In the genomic region with DNA sequence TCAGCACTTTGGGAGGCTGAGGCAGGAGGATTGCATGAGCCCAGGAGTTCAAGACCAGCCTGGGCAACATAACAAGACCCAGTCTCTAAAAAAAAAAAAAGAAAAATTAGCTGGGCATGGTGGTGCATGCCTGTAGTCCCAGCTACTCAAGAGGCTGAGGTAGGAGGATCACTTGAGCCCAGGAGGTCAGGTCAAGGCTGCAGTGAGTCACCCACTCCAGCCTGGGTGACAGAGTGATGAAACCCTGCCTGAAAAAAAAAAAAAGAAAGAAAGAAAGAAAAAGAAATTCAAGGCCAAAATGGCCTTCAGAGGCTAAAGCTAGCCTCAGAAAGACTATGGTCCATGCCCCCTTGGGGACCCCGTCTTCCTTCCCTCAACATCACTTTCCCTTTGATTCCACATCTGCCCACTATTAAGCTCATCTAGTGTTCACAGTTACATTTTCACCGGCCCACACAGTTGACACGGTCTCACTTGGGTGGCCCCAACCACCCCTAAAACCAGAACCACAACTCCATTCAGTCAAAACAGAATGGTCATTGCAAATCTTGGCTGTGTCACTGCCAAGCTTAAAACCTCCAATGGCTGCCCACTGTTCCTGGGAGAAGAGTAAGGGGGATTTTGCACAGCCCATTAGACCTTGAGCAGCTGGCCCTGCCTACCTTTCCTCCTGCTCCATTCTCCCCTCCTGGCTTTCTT, we compare ENCODE assay signal across 20 cellular contexts. TPM values are rescaled to one million over a fixed set of nuclear protein-coding genes. Genes with fewer than 3 reads are reported as not detected.
A peak's percentile ranks its signal among the peaks of the same experiment; 100 is the strongest.
DNase-seq lines count a peak whose midpoint lies in the region; ATAC-seq, FAIRE-seq and TF ChIP-seq lines count a peak whose summit lies in the region.
"Had no signal": no experiment of that assay in that cellular context is flagged by ENCODE, and none has a peak within 500 bp of the region (broad histone marks: within the 10 kb centered on the region; RNA-seq: fewer than 3 reads in every experiment).

No MANE protein-coding gene starts in this region.

- H3K36me3 Mint-ChIP-seq in stimulated activated effector memory CD8-positive, alpha-beta T cell treated with anti-CD3 and anti-CD28 coated beads, Interleukin-12 subunit alpha, Interleukin-12 subunit beta, amount 100 ng/mL, for 72 hours, result no peaks in the 10 kb centered on the region
- no peaks in the 10 kb centered on the region for H3K36me3 Mint-ChIP-seq in naive thymus-derived CD8-positive, alpha-beta T cell
- H3K36me3 Mint-ChIP-seq: T-cell had no signal

- no peak overlapping the region for H3K4me3 Mint-ChIP-seq in stimulated activated effector memory CD8-positive, alpha-beta T cell treated with anti-CD3 and anti-CD28 coated beads, Interleukin-12 subunit alpha, Interleukin-12 subunit beta, amount 100 ng/mL, for 72 hours
- no peak overlapping the region for H3K4me3 Mint-ChIP-seq in naive thymus-derived CD8-positive, alpha-beta T cell
- H3K4me3 Mint-ChIP-seq: activated CD4-positive, alpha-beta T cell treated with anti-CD3 and anti-CD28 coated beads, Interleukin-2, amount 10 ng/mL, durations not matched to agents 7 days and 5 days; T-cell had no signal

- H3K27me3 Mint-ChIP-seq in naive thymus-derived CD8-positive, alpha-beta T cell, result peaks cover 0 to 5% (median 4%) of the 10 kb centered on the region in 5 donors
- H3K27me3 Mint-ChIP-seq: T-cell had no signal

- no peaks in the 10 kb centered on the region for H3K9me3 Mint-ChIP-seq in stimulated activated effector memory CD8-positive, alpha-beta T cell treated with anti-CD3 and anti-CD28 coated beads, Interleukin-12 subunit alpha, Interleukin-12 subunit beta, amount 100 ng/mL, for 72 hours
- H3K9me3 Mint-ChIP-seq in naive thymus-derived CD8-positive, alpha-beta T cell, result peaks cover 0 to 2% (median 0%) of the 10 kb centered on the region in 9 donors
- H3K9me3 Mint-ChIP-seq: activated CD4-positive, alpha-beta T cell treated with anti-CD3 and anti-CD28 coated beads, Interleukin-2, amount 10 ng/mL, durations not matched to agents 7 days and 5 days; T-cell had no signal

- no peak for TF ChIP-seq POLR2A in GM12878 (IDR thresholded peaks at IDR 0.05; ENCODE audit: low read depth, low read length)

- BruUV-seq in GM12878 (replicated peaks; lab: Mats Ljungman, UMichigan), result no TSS peak

- peak overlapping the region; percentile 16 for H3K27ac Mint-ChIP-seq in stimulated activated effector memory CD8-positive, alpha-beta T cell treated with anti-CD3 and anti-CD28 coated beads, Interleukin-12 subunit alpha, Interleukin-12 subunit beta, amount 100 ng/mL, for 72 hours
- H3K27ac Mint-ChIP-seq in naive thymus-derived CD8-positive, alpha-beta T cell, result peak overlapping the region in 1 of 10 donors; percentile 47
- H3K27ac Mint-ChIP-seq: activated CD4-positive, alpha-beta T cell treated with anti-CD3 and anti-CD28 coated beads, Interleukin-2, amount 10 ng/mL, durations not matched to agents 7 days and 5 days; T-cell had no signal

- in situ Hi-C loops in GM12878 (cut with MboI), result no loop called here

- SMC1A ChIA-PET in GM12878 (lab: Charles Lee; ENCODE audit: uncharacterized antibody, unreplicated experiment), result interaction anchor here (0.6 to 2.4 kb wide), 5 partner anchors 13 to 865 kb away, joined by 3 to 12 read pairs (median 4); no protein-coding TSS in a partner anchor

- no peaks in the 10 kb centered on the region for H3K4me1 ChIP-seq in GM12878 (ENCODE audit: control insufficient read depth, insufficient read depth, low read length)

- 0% methylated on average over 3 of the region's 3 CpGs for WGBS in GM12878 (ENCODE audit: insufficient coverage, insufficient replicate concordance, low lambda C conversion rate, missing lambda C conversion rate)

- no peak overlapping the region for H3K4me3 ChIP-seq in GM12878
- H3K4me3 ChIP-seq: suprapubic skin had no signal

- no peaks in the 10 kb centered on the region for H4K20me1 ChIP-seq in GM12878 (ENCODE audit: control insufficient read depth, insufficient read depth)

- H2AFZ ChIP-seq in GM12878 (ENCODE audit: control insufficient read depth, low read depth, low read length), result no peak overlapping the region

- H3K4me2 ChIP-seq in GM12878 (ENCODE audit: control insufficient read depth, insufficient read depth), result no peak overlapping the region

- peak; percentile 83 for ATAC-seq in GM12878
- ATAC-seq in stimulated activated effector memory CD8-positive, alpha-beta T cell treated with anti-CD3 and anti-CD28 coated beads, Interleukin-12 subunit alpha, Interleukin-12 subunit beta, amount 100 ng/mL, for 72 hours, result peak; percentile 31
- ATAC-seq in GM19452 (IDR thresholded peaks at IDR 0.05; ENCODE audit: unreplicated experiment), result no peak
- no peak for ATAC-seq in naive thymus-derived CD8-positive, alpha-beta T cell
- ATAC-seq: HCT116, T-cell had no signal

- intact Hi-C loops in GM12878 (cut with micrococcal nuclease; ENCODE audit: unreplicated experiment) (loop anchor here (5.0 kb wide), 1 partner anchor 135 kb away; no protein-coding TSS in a partner anchor), head of caudate nucleus (cut with DNase I) (no loop called here)

- H3K27ac ChIP-seq in GM12878 (ENCODE audit: control insufficient read depth, insufficient read depth), result no peak overlapping the region
- H3K27ac ChIP-seq: neutrophil, suprapubic skin had no signal

- no peak for FAIRE-seq in GM12878 (lab: Jason Lieb, UNC)

- peak; percentile 35 for DNase-seq in EL
- peak; percentile 44 for DNase-seq in HT1080 (ENCODE audit: low read depth)
- DNase-seq in GM12878 (ENCODE audit: low read depth, low spot score), result no peak
- no peak for DNase-seq in stimulated activated effector memory CD8-positive, alpha-beta T cell treated with anti-CD3 and anti-CD28 coated beads, Interleukin-12 subunit alpha, Interleukin-12 subunit beta, amount 100 ng/mL, for 72 hours (ENCODE audit: low spot score in 2 of 2)
- no peak for DNase-seq in naive thymus-derived CD8-positive, alpha-beta T cell
- no peak for DNase-seq in head of caudate nucleus
- DNase-seq: activated CD4-positive, alpha-beta T cell treated with anti-CD3 and anti-CD28 coated beads, Interleukin-2, amount 10 ng/mL, durations not matched to agents 7 days and 5 days; activated CD8-positive, alpha-beta memory T cell treated with anti-CD3 and anti-CD28 coated beads, Interleukin-2, amount 50 U/mL, for 4 hours; activated gamma-delta T cell; COR-L47; GDM1; KG1; NCI-H524 treated with DMSO at 0.1 percent for 48 hours; SIG-M5; T-cell had no signal

- no peak for TF ChIP-seq RAD21 in GM12878 (IDR thresholded peaks at IDR 0.05; ENCODE audit: insufficient read depth, low read depth, low read length)

- H3K27me3 ChIP-seq in GM12878 (replicated peaks in 1 of 2; ENCODE audit: control insufficient read depth in 2 of 2, insufficient read depth in 2 of 2, low read length in 1 of 2), result peaks cover 0 to 2% of the 10 kb centered on the region in 2 experiments; a peak in 1 of 4 replicates
- H3K27me3 ChIP-seq: suprapubic skin had no signal

- no peaks in the 10 kb centered on the region for H3K36me3 ChIP-seq in GM12878 (ENCODE audit: control insufficient read depth in 2 of 2, insufficient read depth in 2 of 2, low read length in 1 of 2)
- H3K36me3 ChIP-seq: neutrophil, suprapubic skin had no signal

- H3K9ac ChIP-seq in GM12878 (ENCODE audit: control insufficient read depth, insufficient read depth, low read length), result no peak overlapping the region

- no peak for TF ChIP-seq CTCF in GM12878 (IDR thresholded peaks at IDR 0.05 in 2 of 3, conservative IDR thresholded peaks at IDR 0.05 in 1 of 3; ENCODE audit: control insufficient read depth in 2 of 3, extremely low read depth in 1 of 3, insufficient read depth in 1 of 3, low read depth in 3 of 3, low read length in 3 of 3)

- no peak for TF ChIP-seq EP300 in GM12878 (IDR thresholded peaks at IDR 0.05; ENCODE audit: borderline replicate concordance in 1 of 2, control insufficient read depth in 1 of 2, low read depth in 2 of 2, low read length in 2 of 2)

- RAD21 ChIA-PET in GM12878 (lab: Charles Lee; ENCODE audit: unreplicated experiment), result interaction anchor here (1.0 to 2.0 kb wide), 3 partner anchors 39 to 119 kb away, joined by 4 to 7 read pairs (median 4); no protein-coding TSS in a partner anchor

- POLR2A ChIA-PET in GM12878 (lab: Charles Lee), result interaction anchor here (0.6 kb wide), 1 partner anchor 47 kb away, joined by 3 read pairs; no protein-coding TSS in a partner anchor
- POLR2A ChIA-PET in naive thymus-derived CD8-positive, alpha-beta T cell (lab: Charles Lee), result no interaction called here

- no peaks in the 10 kb centered on the region for H3K79me2 ChIP-seq in GM12878 (ENCODE audit: control insufficient read depth, insufficient read depth, low read length)

- CTCF ChIA-PET in GM12878 (lab: Yijun Ruan, JAX), result interaction anchor here (0.6 to 1.7 kb wide), 7 partner anchors 111 to 605 kb away, joined by 3 to 10 read pairs (median 3); no protein-coding TSS in a partner anchor

- H3K9me3 ChIP-seq in GM12878 (replicated peaks; ENCODE audit: control insufficient read depth, insufficient read depth, low read length), result no peaks in the 10 kb centered on the region
- H3K9me3 ChIP-seq: neutrophil, suprapubic skin had no signal

- no peaks in the 10 kb centered on the region for H3K4me1 Mint-ChIP-seq in stimulated activated effector memory CD8-positive, alpha-beta T cell treated with anti-CD3 and anti-CD28 coated beads, Interleukin-12 subunit alpha, Interleukin-12 subunit beta, amount 100 ng/mL, for 72 hours
- peaks cover 2 to 9% (median 3%) of the 10 kb centered on the region in 4 donors for H3K4me1 Mint-ChIP-seq in naive thymus-derived CD8-positive, alpha-beta T cell
- H3K4me1 Mint-ChIP-seq: activated CD4-positive, alpha-beta T cell treated with anti-CD3 and anti-CD28 coated beads, Interleukin-2, amount 10 ng/mL, durations not matched to agents 7 days and 5 days had no signal

RNA-seq across cellular contexts. Expression of a gene that starts 2.1 kb away (rescaled TPM):
- total RNA-seq in HT1080 (2014; rRNA removed; shearing (Covaris generic)), result not detected in 2 replicates
- not detected in 2 replicates for polyA plus RNA-seq in HT1080 (2015; cell fraction: cytosol; rRNA removed)
- not detected in 2 replicates for polyA plus RNA-seq in HT1080 (2015; cell fraction: nucleus; rRNA removed)
- total RNA-seq in GM12878 (2013; cell fraction: nucleolus; rRNA removed), result 2.5 TPM in 2 replicates
- total RNA-seq in GM12878 (2014; rRNA removed), result 7.4 and 8.3 TPM in 2 replicates
- total RNA-seq in GM12878 (2014; rRNA removed; fragmentation: Illumina TruSeq; extraction: Trizol), result 6.4 and 7.3 TPM in 2 replicates
- 7.5 and 7.6 TPM in 2 replicates for total RNA-seq in GM12878 (2021)
- polyA plus RNA-seq in GM12878 (2011; ENCODE audit: low read depth), result 0.64 TPM
- polyA plus RNA-seq in GM12878 (2011; rRNA removed), result 9.8 and 13.5 TPM in 2 replicates
- polyA plus RNA-seq in GM12878 (2011; cell fraction: cytosol; rRNA removed), result 11.4 and 14.2 TPM in 2 replicates
- 15.4 and 23.1 TPM in 2 replicates for polyA plus RNA-seq in GM12878 (2011; cell fraction: nucleus; rRNA removed)
- 0.66 TPM in 1 of 2 replicates, not detected in the other for polyA plus RNA-seq in GM12878 (2012)
- 8.4 and 8.6 TPM in 2 replicates for polyA plus RNA-seq in GM12878 (2014; fragmentation: Illumina TruSeq; extraction: Trizol)
- 10 to 100 TPM; 21.8 to 30.7 TPM for polyA plus RNA-seq in GM12878 (2014; fragmentation: Nextera tagmentation; extraction: Ambion mirVana)
- polyA plus RNA-seq in GM12878 (2014; rRNA removed), result 10.7 and 11.0 TPM in 2 replicates
- polyA plus RNA-seq in GM12878 (2016; fragmentation: Nextera tagmentation; extraction: Ambion mirVana), result 10 to 100 TPM; 14.4 to 16.0 TPM
- 3.0 and 5.3 TPM in 2 replicates for polyA minus RNA-seq in GM12878 (2011; rRNA and poly(A)+ RNA removed)
- polyA minus RNA-seq in GM12878 (2011; cell fraction: cytosol; rRNA and poly(A)+ RNA removed), result not detected in 2 replicates
- polyA minus RNA-seq in GM12878 (2011; cell fraction: nucleus; rRNA and poly(A)+ RNA removed), result 1.1 and 2.9 TPM in 2 replicates
- under 1 TPM in 1 of 2 experiments, not detected in 1; 0.21 TPM for total RNA-seq in naive thymus-derived CD8-positive, alpha-beta T cell
- polyA plus RNA-seq in naive thymus-derived CD8-positive, alpha-beta T cell, result under 1 TPM in 1 of 3 donors, not detected in 2; 0.36 TPM
- total RNA-seq: activated CD4-positive, alpha-beta T cell treated with anti-CD3 and anti-CD28 coated beads, Interleukin-2, amount 10 ng/mL, durations not matched to agents 7 days and 5 days; cardiac septum had no signal

RNA-seq across cellular contexts. Expression of a gene that starts 44.7 kb away (rescaled TPM):
- 382 and 422 TPM in 2 replicates for total RNA-seq in HT1080 (2014; rRNA removed; shearing (Covaris generic))
- 404 and 442 TPM in 2 replicates for polyA plus RNA-seq in HT1080 (2015; cell fraction: cytosol; rRNA removed)
- polyA plus RNA-seq in HT1080 (2015; cell fraction: nucleus; rRNA removed), result 735 and 824 TPM in 2 replicates
- 0.93 and 1.9 TPM in 2 replicates for total RNA-seq in GM12878 (2013; cell fraction: nucleolus; rRNA removed)
- 12.2 and 16.3 TPM in 2 replicates for total RNA-seq in GM12878 (2014; rRNA removed)
- 17.6 and 18.2 TPM in 2 replicates for total RNA-seq in GM12878 (2014; rRNA removed; fragmentation: Illumina TruSeq; extraction: Trizol)
- total RNA-seq in GM12878 (2021), result 17.9 and 18.9 TPM in 2 replicates
- 12.0 TPM for polyA plus RNA-seq in GM12878 (2011; ENCODE audit: low read depth)
- 9.3 and 10.4 TPM in 2 replicates for polyA plus RNA-seq in GM12878 (2011; rRNA removed)
- 5.4 and 6.3 TPM in 2 replicates for polyA plus RNA-seq in GM12878 (2011; cell fraction: cytosol; rRNA removed)
- 20.0 and 22.4 TPM in 2 replicates for polyA plus RNA-seq in GM12878 (2011; cell fraction: nucleus; rRNA removed)
- 4.8 and 9.3 TPM in 2 replicates for polyA plus RNA-seq in GM12878 (2012)
- 17.7 and 18.0 TPM in 2 replicates for polyA plus RNA-seq in GM12878 (2014; fragmentation: Illumina TruSeq; extraction: Trizol)
- polyA plus RNA-seq in GM12878 (2014; fragmentation: Nextera tagmentation; extraction: Ambion mirVana), result 1 to 10 TPM; 6.0 to 8.2 TPM
- polyA plus RNA-seq in GM12878 (2014; rRNA removed), result 21.4 and 26.4 TPM in 2 replicates
- 10 to 100 TPM; 15.7 to 16.9 TPM for polyA plus RNA-seq in GM12878 (2016; fragmentation: Nextera tagmentation; extraction: Ambion mirVana)
- polyA minus RNA-seq in GM12878 (2011; rRNA and poly(A)+ RNA removed), result 8.2 and 10.8 TPM in 2 replicates
- polyA minus RNA-seq in GM12878 (2011; cell fraction: cytosol; rRNA and poly(A)+ RNA removed), result 3.5 and 4.8 TPM in 2 replicates
- polyA minus RNA-seq in GM12878 (2011; cell fraction: nucleus; rRNA and poly(A)+ RNA removed), result 4.1 and 9.7 TPM in 2 replicates
- total RNA-seq in naive thymus-derived CD8-positive, alpha-beta T cell, result 10 to 100 TPM; 70.0 to 72.2 TPM
- polyA plus RNA-seq in naive thymus-derived CD8-positive, alpha-beta T cell, result 100 to 1,000 TPM in 1 of 3 donors, 10 to 100 TPM in 2; 68.6 to 101 (median 83.7) TPM

Comparison
In these comparisons a context has a peak if more than half of its experiments do, and no peak if none do; other contexts are left out.
1. DNase-seq: peak in EL (single experiment) and HT1080 (single experiment); none in GM12878 (single experiment), stimulated activated effector memory CD8-positive, alpha-beta T cell treated with anti-CD3 and anti-CD28 coated beads, Interleukin-12 subunit alpha, Interleukin-12 subunit beta, amount 100 ng/mL, for 72 hours (0 of 2), naive thymus-derived CD8-positive, alpha-beta T cell (0 of 10) and head of caudate nucleus (0 of 42).
2. ATAC-seq: peak in GM12878 (single experiment) and stimulated activated effector memory CD8-positive, alpha-beta T cell treated with anti-CD3 and anti-CD28 coated beads, Interleukin-12 subunit alpha, Interleukin-12 subunit beta, amount 100 ng/mL, for 72 hours (single experiment); none in GM19452 (single experiment) and naive thymus-derived CD8-positive, alpha-beta T cell (0 of 2).